ENCODE assay signal across 28 cellular contexts in genomic region chr10:97010695-97011206, GRCh38.
"Had no signal": no experiment of that assay in that cellular context is flagged by ENCODE, and none has a peak within 500 bp of the region (broad histone marks: within the 10 kb centered on the region; RNA-seq: fewer than 3 reads in every experiment).

No MANE protein-coding gene starts in this region.

- DNase-seq: effector CD8-positive, alpha-beta T cell; endodermal cell; foreskin fibroblast; heart left ventricle; hippocampal formation; natural killer cell; pancreas; stimulated activated CD4-positive, alpha-beta T cell treated with anti-CD3 and anti-CD28 coated beads, Interleukin-12 subunit alpha, Interleukin-12 subunit beta, amount 100 ng/mL, for 4 hours; stimulated activated CD4-positive, alpha-beta T cell treated with anti-CD3 and anti-CD28 coated beads, Interleukin-1b, Interleukin-23, amount 100 ng/mL, for 48 hours; stimulated activated CD4-positive, alpha-beta T cell treated with anti-CD3 and anti-CD28 coated beads, Interleukin-4, amount 100 ng/mL, for 1 hour; stimulated activated naive CD8-positive, alpha-beta T cell treated with anti-CD3 and anti-CD28 coated beads, Interleukin-15, Interleukin-2, amounts not matched to agents 100 U/mL and 50 U/mL, for 24 hours; substantia nigra; testis; tibial artery; uterus had no signal

- H3K4me3 ChIP-seq: gastroesophageal sphincter, heart left ventricle, lung, pancreas, right atrium auricular region, smooth muscle cell, testis, tibial artery, uterus had no signal

- H3K36me3 ChIP-seq: gastroesophageal sphincter, heart left ventricle, neutrophil, pancreas, right atrium auricular region, tibial artery, uterus had no signal

- H3K4me1 ChIP-seq: gastroesophageal sphincter, pancreas, right atrium auricular region, testis, tibial artery, uterus had no signal

- H3K27ac Mint-ChIP-seq: dendritic cell treated with granulocyte-macrophage colony-stimulating factor and Interleukin-4, amounts not matched to agents 40 ng/mL and 50 ng/mL, for 4 days; endodermal cell; memory B cell; natural killer cell; progenitor cell of endocrine pancreas; stimulated activated memory B cell treated with anti-CD40 and anti-IgM and Interleukin-4, amounts not matched to agents 10 μg/mL and 1 μg/mL and 100 μg/mL, for 72 hours; type B pancreatic cell had no signal

- H3K4me2 ChIP-seq: smooth muscle cell had no signal

- H3K9me3 ChIP-seq: pancreas, testis had no signal

- H3K27me3 Mint-ChIP-seq: dendritic cell treated with granulocyte-macrophage colony-stimulating factor and Interleukin-4, amounts not matched to agents 40 ng/mL and 50 ng/mL, for 4 days; progenitor cell of endocrine pancreas; type B pancreatic cell had no signal

- H3K27ac ChIP-seq: epithelial cell of prostate, gastroesophageal sphincter, heart left ventricle, neutrophil, pancreas, right atrium auricular region, testis, tibial artery, uterus had no signal

- ATAC-seq: esophagus mucosa; gastroesophageal sphincter; pancreas; sciatic nerve; stimulated activated memory B cell treated with anti-CD40 and anti-IgM and Interleukin-4, amounts not matched to agents 10 μg/mL and 1 μg/mL and 100 μg/mL, for 72 hours; stimulated activated naive CD8-positive, alpha-beta T cell treated with anti-CD3 and anti-CD28 coated beads, Interleukin-15, Interleukin-2, amounts not matched to agents 100 U/mL and 50 U/mL, for 24 hours had no signal

- H3K27me3 ChIP-seq: gastroesophageal sphincter, heart left ventricle, neutrophil, pancreas, right atrium auricular region, testis, tibial artery, uterus had no signal

- H3K4me3 Mint-ChIP-seq: dendritic cell treated with granulocyte-macrophage colony-stimulating factor and Interleukin-4, amounts not matched to agents 40 ng/mL and 50 ng/mL, for 4 days; endodermal cell; memory B cell; natural killer cell; stimulated activated memory B cell treated with anti-CD40 and anti-IgM and Interleukin-4, amounts not matched to agents 10 μg/mL and 1 μg/mL and 100 μg/mL, for 72 hours; type B pancreatic cell had no signal

- H3K4me1 Mint-ChIP-seq: endodermal cell had no signal
